In genomic region chr1:187999973-188000372, GRCh38 we compare ENCODE assay signal across 11 cellular contexts.
A peak's percentile ranks its signal among the peaks of the same experiment; 100 is the strongest.
DNase-seq lines count a peak whose midpoint lies in the region; ATAC-seq and TF ChIP-seq lines count a peak whose summit lies in the region.
"Had no signal": no experiment of that assay in that cellular context is flagged by ENCODE, and none has a peak within 500 bp of the region (broad histone marks: within the 10 kb centered on the region; RNA-seq: fewer than 3 reads in every experiment).

No MANE protein-coding gene starts in this region.

- no peak overlapping the region for H4K5ac ChIP-seq in IMR-90 (ENCODE audit: low read depth, low read length)

- TF ChIP-seq CTCF in GM06990 (IDR thresholded peaks at IDR 0.05; ENCODE audit: insufficient read depth, low read length, poor library complexity, severe bottlenecking) (peak; percentile 12), IMR-90 (conservative IDR thresholded peaks at IDR 0.05; ENCODE audit: low read depth, low read length) (peak; percentile 32)

- H3K4me1 ChIP-seq in IMR-90 (ENCODE audit: control insufficient read depth, insufficient read depth, low read length) (no peaks in the 10 kb centered on the region), adipocyte (ENCODE audit: control insufficient read depth, insufficient read depth, low read length) (no peaks in the 10 kb centered on the region)
- H3K4me1 ChIP-seq: SJCRH30 had no signal

- H3K9me3 ChIP-seq in IMR-90 (ENCODE audit: control insufficient read depth, insufficient read depth, low read length) (no peaks in the 10 kb centered on the region), adipocyte (ENCODE audit: control insufficient read depth, low read length) (no peaks in the 10 kb centered on the region)
- H3K9me3 ChIP-seq: SJCRH30 had no signal

- H3K27ac ChIP-seq in IMR-90 (ENCODE audit: insufficient read depth, low read length), result no peak overlapping the region
- H3K27ac ChIP-seq: SJCRH30 had no signal

- POLR2A ChIA-PET in IMR-90 (lab: Charles Lee; ENCODE audit: unreplicated experiment), result no interaction called here

- H3K14ac ChIP-seq in IMR-90 (replicated peaks; ENCODE audit: low read depth, low read length), result no peak overlapping the region

- no peak overlapping the region for H3K4me2 ChIP-seq in IMR-90 (ENCODE audit: low read depth, low read length)
- H3K4me2 ChIP-seq: smooth muscle cell had no signal

- no peak overlapping the region for H2AFZ ChIP-seq in IMR-90 (replicated peaks; ENCODE audit: low read length, poor library complexity)

- H3K9me1 ChIP-seq in IMR-90 (ENCODE audit: insufficient read depth, low read length), result no peaks in the 10 kb centered on the region

- TF ChIP-seq RAD21 in IMR-90 (IDR thresholded peaks at IDR 0.05; ENCODE audit: low read length), result no peak

- in situ Hi-C loops in IMR-90 (cut with MboI; ENCODE audit: low sequenced_read_pairs), result no loop called here

- no peak overlapping the region for H3K23ac ChIP-seq in IMR-90 (ENCODE audit: low read depth, low read length)

- no peak overlapping the region for H3K9ac ChIP-seq in IMR-90 (ENCODE audit: low read depth, low read length)
- H3K9ac ChIP-seq in adipocyte (ENCODE audit: low read length), result no peak overlapping the region

- BruUV-seq in IMR-90 (replicated peaks; lab: Mats Ljungman, UMichigan), result no TSS peak

- no peak overlapping the region for H3K4ac ChIP-seq in IMR-90 (ENCODE audit: low read depth, low read length)

- no peak overlapping the region for H2BK20ac ChIP-seq in IMR-90 (ENCODE audit: low read depth, low read length)

- no peaks in the 10 kb centered on the region for H3K79me1 ChIP-seq in IMR-90 (ENCODE audit: low read depth in 1 of 2, low read length in 2 of 2)

- intact Hi-C loops in IMR-90 (cut with micrococcal nuclease), result no loop called here

- H3K27me3 ChIP-seq in GM06990 (replicated peaks; ENCODE audit: control insufficient read depth, insufficient read depth, low read length), result no peaks in the 10 kb centered on the region
- no peaks in the 10 kb centered on the region for H3K27me3 ChIP-seq in IMR-90 (ENCODE audit: control insufficient read depth, insufficient read depth, low read length)
- no peaks in the 10 kb centered on the region for H3K27me3 ChIP-seq in adipocyte (replicated peaks; ENCODE audit: control insufficient read depth, insufficient read depth, low read length)
- H3K27me3 ChIP-seq: SJCRH30 had no signal

- no peak overlapping the region for H2AK5ac ChIP-seq in IMR-90 (ENCODE audit: low read depth, low read length)

- H3K56ac ChIP-seq in IMR-90 (ENCODE audit: extremely low read depth, insufficient read depth, low read length), result no peak overlapping the region

- no peak overlapping the region for H4K8ac ChIP-seq in IMR-90 (ENCODE audit: low read depth in 2 of 2, low read length in 2 of 2)

- H3K4me3 ChIP-seq in GM06990 (replicated peaks; ENCODE audit: low read depth, low read length), result no peak overlapping the region
- no peak overlapping the region for H3K4me3 ChIP-seq in IMR-90 (ENCODE audit: insufficient read depth, low read depth, low read length)
- H3K4me3 ChIP-seq in adipocyte (ENCODE audit: low read length), result no peak overlapping the region
- H3K4me3 ChIP-seq: SJCRH30, smooth muscle cell had no signal

- no peak overlapping the region for H2AK9ac ChIP-seq in IMR-90 (replicated peaks; ENCODE audit: low read depth, low read length, poor library complexity)

- H2BK15ac ChIP-seq in IMR-90 (ENCODE audit: low read depth, low read length), result no peak overlapping the region

- no peaks in the 10 kb centered on the region for H4K20me1 ChIP-seq in IMR-90 (ENCODE audit: insufficient read depth, low read length)

- H3K18ac ChIP-seq in IMR-90 (ENCODE audit: low read depth, low read length), result no peak overlapping the region

- H4K91ac ChIP-seq in IMR-90 (ENCODE audit: insufficient read depth, low read depth, low read length), result no peak overlapping the region

- CTCF ChIA-PET in IMR-90 (lab: Yijun Ruan, JAX), result no interaction called here

- DNase-seq in GM06990 (ENCODE audit: extremely low read depth, insufficient read length) (no peak), IMR-90 (peak; percentile 17), adipocyte (ENCODE audit: low read depth) (peak; percentile 17), left lobe of liver (ENCODE audit: low spot score) (no peak), NCI-H510A (lab: John Stamatoyannopoulos, UW) (no peak)
- no peak for DNase-seq in activated naive CD4-positive, alpha-beta T cell treated with anti-CD3 and anti-CD28 coated beads, Interleukin-2, amount 50 U/mL, for 16 hours
- DNase-seq: NCI-H1105, NCI-H526 had no signal

- no peak for TF ChIP-seq POLR2A in IMR-90 (IDR thresholded peaks at IDR 0.05; ENCODE audit: low read depth, low read length)

- 0 out of 2 replicates have a peak, but pooled peaks have one; percentile 29 for ATAC-seq in IMR-90 (ENCODE audit: low read depth)
- peak; percentile 92 for ATAC-seq in left lobe of liver
- ATAC-seq in HG03135 (IDR thresholded peaks at IDR 0.05; ENCODE audit: unreplicated experiment), result no peak

- no peak overlapping the region for H2BK5ac ChIP-seq in IMR-90 (ENCODE audit: low read depth, low read length, poor library complexity, severe bottlenecking)

- H3K36me3 ChIP-seq in GM06990 (ENCODE audit: control insufficient read depth, insufficient read depth, low read length), result no peaks in the 10 kb centered on the region
- no peaks in the 10 kb centered on the region for H3K36me3 ChIP-seq in IMR-90 (ENCODE audit: control insufficient read depth, insufficient read depth, low read length)
- H3K36me3 ChIP-seq in adipocyte (ENCODE audit: control insufficient read depth, insufficient read depth, low read length, severe bottlenecking), result no peaks in the 10 kb centered on the region
- H3K36me3 ChIP-seq: SJCRH30 had no signal

- dilution Hi-C loops in IMR-90 (cut with HindIII; ENCODE audit: low sequenced_read_pairs, unreplicated experiment), result no loop called here

- no peak overlapping the region for H2BK120ac ChIP-seq in IMR-90 (ENCODE audit: low read depth, low read length)

TF ChIP-seq in IMR-90, 13 proteins besides CTCF, POLR2A, EP300 and RAD21:
- TF ChIP-seq RFX5 (IDR thresholded peaks at IDR 0.05; ENCODE audit: low read depth, low read length) (no peak), MXI1 (IDR thresholded peaks at IDR 0.05; ENCODE audit: borderline replicate concordance, low read depth, low read length) (no peak), RCOR1 (IDR thresholded peaks at IDR 0.05; ENCODE audit: insufficient replicate concordance, low read length) (no peak), BHLHE40 (IDR thresholded peaks at IDR 0.05; ENCODE audit: low read depth, low read length) (no peak), SMC3 (IDR thresholded peaks at IDR 0.05; ENCODE audit: low read depth, low read length) (no peak)
TF ChIP-seq in IMR-90: peak in this region for 0.

Comparison
In these comparisons a context has a peak if more than half of its experiments do, and no peak if none do; other contexts are left out.
1. DNase-seq: peak in IMR-90 (single experiment) and adipocyte (single experiment); none in GM06990 (single experiment), left lobe of liver (single experiment), activated naive CD4-positive, alpha-beta T cell treated with anti-CD3 and anti-CD28 coated beads, Interleukin-2, amount 50 U/mL, for 16 hours (single experiment) and NCI-H510A (single experiment).